9 cellular contexts compared by ENCODE assay signal in the genomic region with DNA sequence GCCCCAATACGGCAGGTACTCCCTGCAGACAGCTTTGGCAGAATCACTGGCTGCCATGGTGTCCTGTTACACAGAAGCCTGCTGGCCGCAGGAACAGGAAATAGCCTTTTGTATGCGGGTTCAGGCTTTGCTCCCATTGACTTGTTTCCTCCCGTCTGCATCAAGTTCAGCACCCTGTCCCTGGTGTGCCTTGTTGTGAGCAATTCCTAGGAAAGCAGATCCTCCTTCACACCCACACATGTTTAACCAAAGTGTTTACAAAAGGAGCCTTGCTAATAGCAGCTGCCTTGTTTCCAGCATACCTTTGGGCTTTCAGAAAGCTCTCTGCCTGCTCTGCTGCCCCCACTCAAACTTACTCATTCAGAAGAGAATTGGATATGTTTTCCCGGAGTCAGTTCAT.
DNase-seq lines count a peak whose midpoint lies in the region; ATAC-seq and TF ChIP-seq lines count a peak whose summit lies in the region.
"Had no signal": no experiment of that assay in that cellular context is flagged by ENCODE, and none has a peak within 500 bp of the region (broad histone marks: within the 10 kb centered on the region; RNA-seq: fewer than 3 reads in every experiment).

No MANE protein-coding gene starts in this region.

- CTCF ChIA-PET in mammary epithelial cell (lab: Charles Lee; ENCODE audit: low non-redundant PET), result no interaction called here

- WGBS in mammary epithelial cell (ENCODE audit: low coverage, missing lambda C conversion rate), result 52% methylated on average over 5 of the region's 5 CpGs
- 15 to 27% methylated on average over 2 to 3 of the region's 5 CpGs for WGBS in mesodermal cell (ENCODE audit: insufficient coverage in 2 of 2), 2 experiments

- dilution Hi-C loops in mammary epithelial cell (cut with HindIII; ENCODE audit: low sequenced_read_pairs), result no loop called here

- H3K36me3 ChIP-seq in KOPT-K1 (ENCODE audit: insufficient read depth, low read length) (peaks cover 79% of the 10 kb centered on the region), mammary epithelial cell (ENCODE audit: insufficient read depth, low read length) (no peaks in the 10 kb centered on the region), mesodermal cell (ENCODE audit: control insufficient read depth, insufficient read depth, low read length) (peaks cover 9% of the 10 kb centered on the region)

- TF ChIP-seq CTCF in C4-2B (conservative IDR thresholded peaks at IDR 0.05) (no peak), mammary epithelial cell (conservative IDR thresholded peaks at IDR 0.05 in 1 of 2, IDR thresholded peaks at IDR 0.05 in 1 of 2; ENCODE audit: extremely low read depth in 1 of 2, insufficient read depth in 1 of 2, low read depth in 1 of 2, low read length in 2 of 2) (no peak)

- H2AFZ ChIP-seq in mammary epithelial cell (ENCODE audit: low read depth, low read length), result peak overlapping the region; percentile 73

- BruUV-seq in mammary epithelial cell (replicated peaks; lab: Mats Ljungman, UMichigan), result no TSS peak

- peak overlapping the region; percentile 44 for H3K27ac ChIP-seq in C4-2B
- H3K27ac ChIP-seq in KOPT-K1 (ENCODE audit: low read depth, low read length, poor library complexity, severe bottlenecking), result peak overlapping the region; percentile 50
- no peak overlapping the region for H3K27ac ChIP-seq in mammary epithelial cell (ENCODE audit: insufficient read depth, low read depth, low read length)
- peak overlapping the region; percentile 82 for H3K27ac ChIP-seq in mesodermal cell (ENCODE audit: low read depth, low read length, severe bottlenecking)

- intact Hi-C loops in mammary epithelial cell (cut with micrococcal nuclease), result no loop called here

- DNase-seq in mammary epithelial cell (peak; percentile 62), NCI-H345 (lab: John Stamatoyannopoulos, UW) (no peak), NCI-H82 (lab: John Stamatoyannopoulos, UW) (no peak)
- no peak for DNase-seq in stimulated activated naive CD8-positive, alpha-beta T cell treated with anti-CD3 and anti-CD28 coated beads, Interleukin-15, Interleukin-2, amounts not matched to agents 100 U/mL and 50 U/mL, for 24 hours
- DNase-seq: occipital lobe had no signal

- H3K4me3 ChIP-seq in mammary epithelial cell (replicated peaks in 1 of 3; ENCODE audit: insufficient read depth in 1 of 3, low read depth in 2 of 3, low read length in 3 of 3), result no peak overlapping the region
- no peak overlapping the region for H3K4me3 ChIP-seq in mesodermal cell (ENCODE audit: extremely low read depth, insufficient read depth, low read length, poor library complexity, severe bottlenecking)

- H3K4me1 ChIP-seq in mammary epithelial cell (ENCODE audit: insufficient read depth, low read length) (peaks cover 11% of the 10 kb centered on the region), mesodermal cell (ENCODE audit: control insufficient read depth, insufficient read depth, low read length, poor library complexity, severe bottlenecking) (peaks cover 25% of the 10 kb centered on the region)

- H4K20me1 ChIP-seq in mammary epithelial cell (ENCODE audit: insufficient read depth, low read length), result no peaks in the 10 kb centered on the region

- H3K9me3 ChIP-seq in KOPT-K1 (ENCODE audit: insufficient read depth, low read length, poor library complexity, severe bottlenecking) (no peaks in the 10 kb centered on the region), mammary epithelial cell (replicated peaks; ENCODE audit: insufficient read depth, low read length) (no peaks in the 10 kb centered on the region), mesodermal cell (ENCODE audit: control insufficient read depth, low read length) (no peaks in the 10 kb centered on the region)

- no peaks in the 10 kb centered on the region for H3K27me3 ChIP-seq in mammary epithelial cell (ENCODE audit: insufficient read depth, low read length)

- no peak overlapping the region for H3K9ac ChIP-seq in mammary epithelial cell (ENCODE audit: insufficient read depth, low read length)

- H3K4me2 ChIP-seq in mammary epithelial cell (ENCODE audit: insufficient read depth, low read depth, low read length), result peak overlapping the region; percentile 2

- ATAC-seq in stimulated activated naive CD8-positive, alpha-beta T cell treated with anti-CD3 and anti-CD28 coated beads, Interleukin-15, Interleukin-2, amounts not matched to agents 100 U/mL and 50 U/mL, for 24 hours, result no peak
- ATAC-seq in HG02588 (IDR thresholded peaks at IDR 0.05; ENCODE audit: unreplicated experiment), result no peak

- in situ Hi-C loops in mammary epithelial cell (cut with MboI; ENCODE audit: low sequenced_read_pairs in 2 of 2), result no loop called here

- H3K79me2 ChIP-seq in mammary epithelial cell (ENCODE audit: insufficient read depth, low read length), result no peaks in the 10 kb centered on the region
